In genomic region chr20:3044336-3044965, GRCh38 we compare ENCODE assay signal across 1 cellular context.
TF ChIP-seq lines count a peak whose summit lies in the region.

No MANE protein-coding gene starts in this region.

TF ChIP-seq in GM23338, 12 proteins besides CTCF, POLR2A, EP300 and RAD21 (continued from another document):
- TF ChIP-seq ZNF462 (CRISPR knock-in tag; IDR thresholded peaks at IDR 0.05): no peak
- no peak for TF ChIP-seq REST (IDR thresholded peaks at IDR 0.05; ENCODE audit: unreplicated experiment)
- TF ChIP-seq NANOG (IDR thresholded peaks at IDR 0.05; ENCODE audit: borderline replicate concordance): no peak
- TF ChIP-seq ZNF114 (CRISPR knock-in tag; IDR thresholded peaks at IDR 0.05): no peak
- TF ChIP-seq JUNB (IDR thresholded peaks at IDR 0.05; ENCODE audit: unreplicated experiment): no peak
- no peak for TF ChIP-seq STAT1 (IDR thresholded peaks at IDR 0.05; ENCODE audit: unreplicated experiment)
